In genomic region chr7:17506090-17506489, GRCh38 we compare ENCODE assay signal across 13 cellular contexts.
DNase-seq lines count a peak whose midpoint lies in the region; ATAC-seq, FAIRE-seq and TF ChIP-seq lines count a peak whose summit lies in the region.
"Had no signal": no experiment of that assay in that cellular context is flagged by ENCODE, and none has a peak within 500 bp of the region (broad histone marks: within the 10 kb centered on the region; RNA-seq: fewer than 3 reads in every experiment).

No MANE protein-coding gene starts in this region.

- no peaks in the 10 kb centered on the region for H3K79me2 ChIP-seq in astrocyte (ENCODE audit: insufficient read depth, low read length)

- no peaks in the 10 kb centered on the region for H3K27me3 Mint-ChIP-seq in astrocyte (ENCODE audit: low read depth, unreplicated experiment)
- peaks cover 2% of the 10 kb centered on the region for H3K27me3 Mint-ChIP-seq in type B pancreatic cell
- H3K27me3 Mint-ChIP-seq in nephron progenitor cell (ENCODE audit: low read depth, poor library complexity), result no peaks in the 10 kb centered on the region

- H3K4me2 ChIP-seq in astrocyte (ENCODE audit: low read length), result no peak overlapping the region

- H3K4me3 Mint-ChIP-seq in astrocyte (ENCODE audit: unreplicated experiment), result no peak overlapping the region
- H3K4me3 Mint-ChIP-seq in type B pancreatic cell, result peak overlapping the region; percentile 41
- no peak overlapping the region for H3K4me3 Mint-ChIP-seq in nephron progenitor cell

- ATAC-seq in HG03025 (IDR thresholded peaks at IDR 0.05; ENCODE audit: low FRiP score, unreplicated experiment), result peak; percentile 81
- ATAC-seq: left ventricle myocardium superior had no signal

- H3K9ac ChIP-seq in astrocyte (ENCODE audit: low read length), result no peak overlapping the region
- H3K9ac ChIP-seq: GM23248 had no signal

- no peak overlapping the region for H3K4me3 ChIP-seq in astrocyte (ENCODE audit: insufficient read depth, low read depth, low read length)
- H3K4me3 ChIP-seq: cardiac muscle cell, GM23248 had no signal

- no peaks in the 10 kb centered on the region for H3K36me3 ChIP-seq in astrocyte (ENCODE audit: insufficient read depth, low read length)
- H3K36me3 ChIP-seq: cardiac muscle cell had no signal

- no peaks in the 10 kb centered on the region for H3K9me3 Mint-ChIP-seq in astrocyte (ENCODE audit: unreplicated experiment)
- H3K9me3 Mint-ChIP-seq in type B pancreatic cell, result no peaks in the 10 kb centered on the region
- H3K9me3 Mint-ChIP-seq in nephron progenitor cell, result no peaks in the 10 kb centered on the region

- no peaks in the 10 kb centered on the region for H3K27me3 ChIP-seq in astrocyte (ENCODE audit: insufficient read depth, low read length)
- H3K27me3 ChIP-seq: cardiac muscle cell had no signal

- H2AFZ ChIP-seq in astrocyte (ENCODE audit: low read depth, low read length), result no peak overlapping the region
- H2AFZ ChIP-seq: GM23248 had no signal

- DNase-seq in NCI-H1092 treated with DMSO at 0.1 percent for 48 hours (lab: John Stamatoyannopoulos, UW), result peak; percentile 5
- DNase-seq in NCI-H1092 (lab: John Stamatoyannopoulos, UW), result no peak
- DNase-seq in astrocyte (ENCODE audit: low read depth), result peak; percentile 60
- DNase-seq in type B pancreatic cell (ENCODE audit: extremely low spot score, unreplicated experiment), result no peak
- no peak for DNase-seq in nephron progenitor cell
- no peak for DNase-seq in effector CD8-positive, alpha-beta T cell (lab: John Stamatoyannopoulos, UW)
- no peak for DNase-seq in activated naive CD4-positive, alpha-beta T cell treated with Interleukin-2 at 50 U/mL for 16 hours
- DNase-seq: 8988T, GM23248, left ventricle myocardium superior, NCI-H2171 treated with DMSO at 0.1 percent for 48 hours had no signal

- FAIRE-seq in astrocyte (lab: Jason Lieb, UNC), result no peak

- H3K27ac Mint-ChIP-seq in astrocyte (ENCODE audit: unreplicated experiment), result no peak overlapping the region
- H3K27ac Mint-ChIP-seq in type B pancreatic cell, result peak overlapping the region; percentile 34
- H3K27ac Mint-ChIP-seq in nephron progenitor cell, result no peak overlapping the region

- no peaks in the 10 kb centered on the region for H4K20me1 ChIP-seq in astrocyte (ENCODE audit: insufficient read depth, low read length)

- H3K27ac ChIP-seq in astrocyte (ENCODE audit: low read depth, low read length), result no peak overlapping the region
- H3K27ac ChIP-seq: cardiac muscle cell, GM23248 had no signal

- no peak for TF ChIP-seq CTCF in astrocyte (IDR thresholded peaks at IDR 0.05; ENCODE audit: insufficient read depth, low read depth, low read length)
- no peak for TF ChIP-seq CTCF in type B pancreatic cell (conservative IDR thresholded peaks at IDR 0.05)
- no peak for TF ChIP-seq CTCF in nephron progenitor cell (IDR thresholded peaks at IDR 0.05)

- H3K36me3 Mint-ChIP-seq in astrocyte (ENCODE audit: low read depth, unreplicated experiment) (no peaks in the 10 kb centered on the region), type B pancreatic cell (no peaks in the 10 kb centered on the region), nephron progenitor cell (ENCODE audit: low read depth) (no peaks in the 10 kb centered on the region)

- peaks cover 8% of the 10 kb centered on the region for H3K4me1 ChIP-seq in astrocyte (ENCODE audit: insufficient read depth, low read length)

- no peaks in the 10 kb centered on the region for H3K9me3 ChIP-seq in astrocyte (ENCODE audit: insufficient read depth, low read depth, low read length)

- no peaks in the 10 kb centered on the region for H3K4me1 Mint-ChIP-seq in astrocyte (ENCODE audit: low read depth, unreplicated experiment)
- H3K4me1 Mint-ChIP-seq in type B pancreatic cell (ENCODE audit: unreplicated experiment), result peaks cover 9% of the 10 kb centered on the region
- no peaks in the 10 kb centered on the region for H3K4me1 Mint-ChIP-seq in nephron progenitor cell

Comparison
In these comparisons a context has a peak if more than half of its experiments do, and no peak if none do; other contexts are left out.
1. DNase-seq: peak in NCI-H1092 treated with DMSO at 0.1 percent for 48 hours (single experiment) and astrocyte (single experiment); none in NCI-H1092 (single experiment), type B pancreatic cell (single experiment), nephron progenitor cell (single experiment), effector CD8-positive, alpha-beta T cell (single experiment) and activated naive CD4-positive, alpha-beta T cell treated with Interleukin-2 at 50 U/mL for 16 hours (single experiment).